In the genomic region with DNA sequence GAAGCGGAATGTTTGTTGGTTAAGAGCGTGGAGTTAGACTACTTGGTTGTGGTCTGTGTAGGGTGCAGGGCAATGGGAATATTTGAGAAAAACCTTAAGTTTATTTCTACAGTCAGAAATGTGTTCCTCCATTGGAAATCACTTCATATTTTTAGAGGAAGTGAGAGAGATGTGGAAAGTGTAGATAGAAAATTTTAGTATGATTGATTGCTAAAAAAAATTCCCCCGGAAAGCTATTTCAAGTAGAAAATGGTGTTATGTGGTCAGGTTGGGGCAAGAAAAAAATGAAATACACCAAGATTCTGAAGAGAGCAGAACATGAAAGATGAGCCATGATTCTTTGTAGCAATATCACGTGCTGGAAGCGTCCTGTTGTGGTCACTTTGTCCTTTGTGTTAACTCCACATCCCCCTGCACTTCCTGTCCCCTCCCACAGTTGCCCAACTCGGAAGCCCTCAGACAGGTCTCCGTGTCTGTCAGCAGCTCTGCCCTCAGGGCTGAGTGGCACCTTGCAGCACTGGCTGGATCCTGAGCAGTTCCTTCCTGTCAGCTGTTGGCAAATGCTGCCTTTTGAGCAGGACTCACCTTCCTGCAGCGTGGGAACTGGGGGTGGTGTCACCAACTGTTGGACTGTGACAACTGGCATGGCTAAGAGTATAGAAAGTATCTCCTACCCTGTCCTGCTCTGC, we compare ENCODE assay signal across 11 cellular contexts.
DNase-seq lines count a peak whose midpoint lies in the region; ATAC-seq and TF ChIP-seq lines count a peak whose summit lies in the region.
"Had no signal": no experiment of that assay in that cellular context is flagged by ENCODE, and none has a peak within 500 bp of the region (broad histone marks: within the 10 kb centered on the region; RNA-seq: fewer than 3 reads in every experiment).

No MANE protein-coding gene starts in this region.

- H3K27ac ChIP-seq in DOHH2 (ENCODE audit: low read depth, low read length) = peak overlapping the region; percentile 17; the same call in 1 of the 2 replicates

- H3K4me3 ChIP-seq in DOHH2 (ENCODE audit: low read length) = no peak overlapping the region

- peak; percentile 61 for DNase-seq in KBM-7
- DNase-seq in foreskin melanocyte = no peak
- no peak for DNase-seq in cortex of kidney (lab: John Stamatoyannopoulos, UW)
- no peak for DNase-seq in activated CD4-positive, CD25-positive, alpha-beta regulatory T cell (lab: John Stamatoyannopoulos, UW)
- DNase-seq in amniotic stem cell (lab: John Stamatoyannopoulos, UW) = no peak
- DNase-seq: activated T-cell treated with anti-CD3 and anti-CD28 coated beads, Interleukin-2, amount 50 U/mL, for 24 hours; NCI-H1694 had no signal

- H4K20me1 ChIP-seq in DOHH2 (ENCODE audit: control insufficient read depth, insufficient read depth, low read depth, low read length) = no peaks in the 10 kb centered on the region

- peak; percentile 63 for ATAC-seq in GM19452 (IDR thresholded peaks at IDR 0.05; ENCODE audit: unreplicated experiment)
- ATAC-seq in esophagus mucosa = peak; percentile 85
- ATAC-seq: right cardiac atrium had no signal

- H3K36me3 ChIP-seq in DOHH2 (ENCODE audit: control insufficient read depth, low read length) = no peaks in the 10 kb centered on the region

- no peaks in the 10 kb centered on the region for H3K27me3 ChIP-seq in DOHH2 (ENCODE audit: control insufficient read depth, low read length)

- TF ChIP-seq CTCF in DOHH2 (IDR thresholded peaks at IDR 0.05; ENCODE audit: low read depth, low read length, poor library complexity, severe bottlenecking) = no peak

- H3K4me1 ChIP-seq in DOHH2 (ENCODE audit: control insufficient read depth, low read length) = peaks cover 51% of the 10 kb centered on the region

- no peaks in the 10 kb centered on the region for H3K79me2 ChIP-seq in DOHH2 (ENCODE audit: control insufficient read depth, low read length)

- no peaks in the 10 kb centered on the region for H3K9me3 ChIP-seq in DOHH2 (ENCODE audit: control insufficient read depth, insufficient read depth, low read length)

- no peaks in the 10 kb centered on the region for H3F3A ChIP-seq in DOHH2 (ENCODE audit: control insufficient read depth, insufficient read depth)

- H3K4me2 ChIP-seq in DOHH2 (ENCODE audit: low read length) = peak overlapping the region; percentile 30

- no peaks in the 10 kb centered on the region for H3K9me2 ChIP-seq in DOHH2 (replicated peaks; ENCODE audit: control insufficient read depth, low read length)

- in situ Hi-C loops in KBM-7 (cut with MboI; ENCODE audit: low pct_unique_long_range_greater_than_20kb, low sequenced_read_pairs) = no loop called here
